In the genomic region with DNA sequence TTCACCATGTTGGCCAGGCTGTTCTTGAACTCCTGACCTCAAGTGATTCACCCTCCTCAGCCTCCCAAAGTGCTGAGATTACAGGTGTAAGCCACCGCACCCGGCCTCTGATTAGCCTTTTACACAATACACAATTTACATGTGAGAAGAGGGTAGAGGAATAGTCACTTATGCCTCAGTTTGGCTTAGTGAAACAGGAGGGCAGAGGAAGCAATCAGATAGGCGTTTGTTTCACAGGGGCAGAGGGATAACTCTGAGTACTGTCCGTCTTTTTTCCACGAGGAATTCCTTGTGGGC, we compare ENCODE assay signal across 20 cellular contexts. TPM values are rescaled to one million over a fixed set of nuclear protein-coding genes. Genes with fewer than 3 reads are reported as not detected.
DNase-seq lines count a peak whose midpoint lies in the region; ATAC-seq, FAIRE-seq and TF ChIP-seq lines count a peak whose summit lies in the region.
"Had no signal": no experiment of that assay in that cellular context is flagged by ENCODE, and none has a peak within 500 bp of the region (broad histone marks: within the 10 kb centered on the region; RNA-seq: fewer than 3 reads in every experiment).

No MANE protein-coding gene starts in this region.

- WGBS in gastroesophageal sphincter (ENCODE audit: low coverage in 1 of 2), 2 donors = 92% methylated on average over 5 of the region's 5 CpGs; no CpG with 5 or more reads in 1 of the 2 donors

- DNase-seq in activated T-cell treated with anti-CD3 and anti-CD28 coated beads for 48 hours (ENCODE audit: low read depth) (peak; percentile 15), PC-3 (peak; percentile 31), bronchial epithelial cell (ENCODE audit: low read depth) (peak; percentile 70), mucosa of descending colon (no peak), SKM-1 treated with dmso at 0.1 percent for 144 hours (lab: John Stamatoyannopoulos, UW; ENCODE audit: unreplicated experiment) (no peak), NCI-H1436 (lab: John Stamatoyannopoulos, UW) (no peak)
- DNase-seq in activated T-cell treated with anti-CD3 and anti-CD28 coated beads, Interleukin-2, amount 50 U/mL, for 24 hours = no peak
- DNase-seq: effector CD8-positive, alpha-beta T cell; hippocampal formation; Kasumi-1; kidney; naive B cell; NCI-H1105; NCI-H774; pancreas had no signal

- H3K4me2 ChIP-seq in PC-3 (ENCODE audit: low read length) = peak overlapping the region; percentile 86

- no peak for FAIRE-seq in bronchial epithelial cell (lab: Jason Lieb, UNC)
- FAIRE-seq: kidney, pancreas had no signal

- no peak for TF ChIP-seq POLR2A in gastroesophageal sphincter (IDR thresholded peaks at IDR 0.05)

- no peaks in the 10 kb centered on the region for H3K27me3 Mint-ChIP-seq in activated T-cell treated with anti-CD3 and anti-CD28 coated beads, Interleukin-2, amount 50 U/mL, for 24 hours
- H3K27me3 Mint-ChIP-seq: central memory CD8-positive, alpha-beta T cell had no signal

- no peaks in the 10 kb centered on the region for H4K20me1 ChIP-seq in PC-3 (ENCODE audit: low read length)

- no peaks in the 10 kb centered on the region for H3K9me2 ChIP-seq in PC-3 (replicated peaks; ENCODE audit: low read length)

- no peaks in the 10 kb centered on the region for H3K79me2 ChIP-seq in PC-3 (ENCODE audit: low read length)

- TF ChIP-seq EP300 in gastroesophageal sphincter (IDR thresholded peaks at IDR 0.05) = no peak

- TF ChIP-seq CTCF in PC-3 (conservative IDR thresholded peaks at IDR 0.05; ENCODE audit: low read depth, low read length) = no peak
- no peak for TF ChIP-seq CTCF in bronchial epithelial cell (IDR thresholded peaks at IDR 0.05; ENCODE audit: insufficient read depth, low read length, severe bottlenecking)
- TF ChIP-seq CTCF in mucosa of descending colon (IDR thresholded peaks at IDR 0.05) = no peak
- TF ChIP-seq CTCF in gastroesophageal sphincter (IDR thresholded peaks at IDR 0.05) = no peak

- peaks cover 8% of the 10 kb centered on the region for H3F3A ChIP-seq in PC-3 (ENCODE audit: low read length, unreplicated experiment)

- intact Hi-C loops in PC-3 (cut with micrococcal nuclease) (loop anchor here (1.0 kb wide), 1 partner anchor 47 kb away; no protein-coding TSS in a partner anchor), mucosa of descending colon (cut with DNase I, micrococcal nuclease) (no loop called here)

- peaks cover 39% of the 10 kb centered on the region for H3K4me1 Mint-ChIP-seq in activated T-cell treated with anti-CD3 and anti-CD28 coated beads, Interleukin-2, amount 50 U/mL, for 24 hours (ENCODE audit: low read depth)
- H3K4me1 Mint-ChIP-seq: central memory CD8-positive, alpha-beta T cell had no signal

- H3K9me3 ChIP-seq in PC-3 (ENCODE audit: low read length) (no peaks in the 10 kb centered on the region), mucosa of descending colon (no peaks in the 10 kb centered on the region), gastroesophageal sphincter (no peaks in the 10 kb centered on the region)
- H3K9me3 ChIP-seq: pancreas had no signal

- BruUV-seq in PC-3 (replicated peaks; lab: Mats Ljungman, UMichigan) = TSS peak; percentile 75

- no peak overlapping the region for H3K27ac Mint-ChIP-seq in activated T-cell treated with anti-CD3 and anti-CD28 coated beads, Interleukin-2, amount 50 U/mL, for 24 hours
- H3K27ac Mint-ChIP-seq: naive B cell had no signal

- H2AFZ ChIP-seq in PC-3 (ENCODE audit: low read length) = no peak overlapping the region

- ATAC-seq in PC-3 (no peak), mucosa of descending colon (peak; percentile 12), gastroesophageal sphincter (no peak)

- POLR2A ChIA-PET in PC-3 (lab: Charles Lee; ENCODE audit: unreplicated experiment) = interaction anchor here (0.5 to 1.0 kb wide), 5 partner anchors 80 to 1051 kb away, joined by 5 to 14 read pairs (median 12); no protein-coding TSS in a partner anchor

- H3K36me3 Mint-ChIP-seq in activated T-cell treated with anti-CD3 and anti-CD28 coated beads, Interleukin-2, amount 50 U/mL, for 24 hours (ENCODE audit: low read depth) = no peaks in the 10 kb centered on the region
- H3K36me3 Mint-ChIP-seq: naive B cell, type B pancreatic cell had no signal

- H3K9ac ChIP-seq in PC-3 (ENCODE audit: low read length) = peak overlapping the region; percentile 78

- H3K36me3 ChIP-seq in PC-3 (ENCODE audit: low read depth, low read length) = no peaks in the 10 kb centered on the region
- no peaks in the 10 kb centered on the region for H3K36me3 ChIP-seq in bronchial epithelial cell (ENCODE audit: control insufficient read depth, insufficient read depth, low read length)
- no peaks in the 10 kb centered on the region for H3K36me3 ChIP-seq in mucosa of descending colon (ENCODE audit: low read depth)
- H3K36me3 ChIP-seq in gastroesophageal sphincter = no peaks in the 10 kb centered on the region
- H3K36me3 ChIP-seq: pancreas had no signal

- CTCF ChIA-PET in PC-3 (lab: Charles Lee) = interaction anchor here (0.6 to 1.5 kb wide), 2 partner anchors 86 to 98 kb away, joined by 3 to 12 read pairs; no protein-coding TSS in a partner anchor

- H3K4me3 Mint-ChIP-seq in activated T-cell treated with anti-CD3 and anti-CD28 coated beads, Interleukin-2, amount 50 U/mL, for 24 hours = no peak overlapping the region
- H3K4me3 Mint-ChIP-seq: central memory CD8-positive, alpha-beta T cell; naive B cell; type B pancreatic cell had no signal

- no peaks in the 10 kb centered on the region for H3K9me3 Mint-ChIP-seq in activated T-cell treated with anti-CD3 and anti-CD28 coated beads, Interleukin-2, amount 50 U/mL, for 24 hours
- H3K9me3 Mint-ChIP-seq: central memory CD8-positive, alpha-beta T cell; naive B cell; type B pancreatic cell had no signal

- H3K4me1 ChIP-seq in PC-3 (ENCODE audit: insufficient read depth, low read length) = peaks cover 47% of the 10 kb centered on the region
- peaks cover 6% of the 10 kb centered on the region for H3K4me1 ChIP-seq in mucosa of descending colon (ENCODE audit: low read depth)
- H3K4me1 ChIP-seq in gastroesophageal sphincter = no peaks in the 10 kb centered on the region
- H3K4me1 ChIP-seq: pancreas had no signal

- H3K27ac ChIP-seq in PC-3 (ENCODE audit: low read length) (peak overlapping the region; percentile 96), gastroesophageal sphincter (no peak overlapping the region)
- H3K27ac ChIP-seq: C4-2B, pancreas had no signal

- peak overlapping the region; percentile 20; the same call in 1 of the 2 replicates for H3K4me3 ChIP-seq in PC-3 (ENCODE audit: low read length)
- H3K4me3 ChIP-seq in bronchial epithelial cell (ENCODE audit: low read depth, low read length) = no peak overlapping the region
- no peak overlapping the region for H3K4me3 ChIP-seq in mucosa of descending colon
- no peak overlapping the region for H3K4me3 ChIP-seq in gastroesophageal sphincter
- H3K4me3 ChIP-seq: pancreas had no signal

- H3K27me3 ChIP-seq in PC-3 (ENCODE audit: low read length) (no peaks in the 10 kb centered on the region), bronchial epithelial cell (ENCODE audit: control insufficient read depth, insufficient read depth, low read length) (no peaks in the 10 kb centered on the region), gastroesophageal sphincter (no peaks in the 10 kb centered on the region)
- H3K27me3 ChIP-seq: pancreas had no signal

RNA-seq across cellular contexts. Expression of gene MCF2L2, which starts 56.8 kb away (rescaled TPM):
- total RNA-seq in PC-3 (2014; rRNA removed) (3.6 and 3.9 TPM in 2 replicates), bronchial epithelial cell (0.26 TPM in 2 replicates), mucosa of descending colon (1 to 10 TPM in 2 of 3 donors, under 1 TPM in 1; 0.84 to 2.7 (median 1.1) TPM), gastroesophageal sphincter (1 to 10 TPM in 3 of 4 donors, under 1 TPM in 1; 0.67 to 4.0 (median 2.7) TPM)
- total RNA-seq: A673 had no signal

Comparison
In these comparisons a context has a peak if more than half of its experiments do, and no peak if none do; other contexts are left out.
1. DNase-seq: peak in activated T-cell treated with anti-CD3 and anti-CD28 coated beads for 48 hours (single experiment), PC-3 (single experiment) and bronchial epithelial cell (single experiment); none in activated T-cell treated with anti-CD3 and anti-CD28 coated beads, Interleukin-2, amount 50 U/mL, for 24 hours (single experiment), mucosa of descending colon (0 of 3), SKM-1 treated with dmso at 0.1 percent for 144 hours (single experiment) and NCI-H1436 (single experiment).